ENCODE assay signal across 16 cellular contexts in the genomic region with DNA sequence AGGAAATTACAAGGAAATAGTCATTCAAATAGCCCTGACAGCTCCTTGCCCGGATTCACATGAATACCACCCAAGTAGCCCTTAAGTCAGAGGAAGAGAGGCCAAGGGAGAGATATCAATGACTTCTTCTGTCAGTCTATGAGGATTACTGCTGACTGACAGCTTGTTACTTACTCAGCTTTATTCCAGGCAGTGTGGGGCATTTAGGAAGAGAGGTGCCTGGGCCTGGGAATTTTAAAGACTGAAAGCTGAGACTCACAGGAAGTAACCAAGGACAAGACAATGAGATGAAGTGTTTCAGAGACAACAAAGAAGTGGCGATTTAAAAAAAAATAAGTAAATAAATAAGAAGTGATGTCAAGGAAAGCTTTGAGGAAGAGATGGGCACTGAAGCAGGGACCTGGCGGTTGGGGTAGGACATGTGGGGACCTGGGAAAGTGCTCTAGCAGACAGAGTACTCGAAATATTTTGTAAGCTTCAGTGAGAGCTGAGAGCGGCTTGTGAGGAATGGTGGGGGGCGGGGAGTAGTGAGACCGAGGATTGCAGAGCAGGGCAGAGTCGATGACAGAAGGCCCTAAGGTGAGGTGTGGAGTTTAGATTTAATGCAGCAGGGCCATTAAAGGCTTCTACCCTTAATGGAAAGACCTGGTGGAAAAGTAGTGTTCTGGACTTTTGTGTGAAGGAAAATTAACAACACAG. TPM values are rescaled to one million over a fixed set of nuclear protein-coding genes. Genes with fewer than 3 reads are reported as not detected.
A peak's percentile ranks its signal among the peaks of the same experiment; 100 is the strongest.
DNase-seq lines count a peak whose midpoint lies in the region; ATAC-seq and TF ChIP-seq lines count a peak whose summit lies in the region.
"Had no signal": no experiment of that assay in that cellular context is flagged by ENCODE, and none has a peak within 500 bp of the region (broad histone marks: within the 10 kb centered on the region; RNA-seq: fewer than 3 reads in every experiment).

No MANE protein-coding gene starts in this region.

- ATAC-seq in HG02798 (IDR thresholded peaks at IDR 0.05; ENCODE audit: poor library complexity, unreplicated experiment), result no peak
- no peak for ATAC-seq in HG03342 (IDR thresholded peaks at IDR 0.05; ENCODE audit: unreplicated experiment)
- ATAC-seq: sciatic nerve had no signal

- no peaks in the 10 kb centered on the region for H3K27me3 ChIP-seq in HUES6 (ENCODE audit: control insufficient read depth, insufficient read depth, low read length)
- H3K27me3 ChIP-seq in hepatocyte, result no peaks in the 10 kb centered on the region
- H3K27me3 ChIP-seq in prostate gland (replicated peaks; ENCODE audit: insufficient read depth), result no peaks in the 10 kb centered on the region

- intact Hi-C loops in prostate gland (cut with DNase I), result no loop called here

- H3K9me3 ChIP-seq in HUES6 (ENCODE audit: control insufficient read depth, insufficient read depth, low read depth, low read length) (no peaks in the 10 kb centered on the region), hepatocyte (ENCODE audit: low read depth) (no peaks in the 10 kb centered on the region), prostate gland (no peaks in the 10 kb centered on the region)

- no peaks in the 10 kb centered on the region for H3K36me3 ChIP-seq in HUES6 (ENCODE audit: control insufficient read depth, insufficient read depth, low read length)
- H3K36me3 ChIP-seq in hepatocyte (replicated peaks; ENCODE audit: insufficient read depth, low read depth), result no peaks in the 10 kb centered on the region
- no peaks in the 10 kb centered on the region for H3K36me3 ChIP-seq in prostate gland

- no peak overlapping the region for H3K4me3 Mint-ChIP-seq in glutamatergic neuron (ENCODE audit: unreplicated experiment)
- H3K4me3 Mint-ChIP-seq: activated T-cell treated with anti-CD3 and anti-CD28 coated beads, Interleukin-2, amount 50 U/mL, for 24 hours; CD4-positive, alpha-beta T cell; IgD-negative memory B cell had no signal

- 44% methylated on average over 8 of the region's 8 CpGs for WGBS in hepatocyte (ENCODE audit: low lambda C conversion rate, missing lambda C conversion rate)
- 44% methylated on average over 8 of the region's 8 CpGs for WGBS in prostate gland

- H3K4me1 Mint-ChIP-seq in glutamatergic neuron (ENCODE audit: low read depth, unreplicated experiment), result peaks cover 2% of the 10 kb centered on the region

- TF ChIP-seq CTCF in hepatocyte (IDR thresholded peaks at IDR 0.05; ENCODE audit: poor library complexity), result no peak
- TF ChIP-seq CTCF in prostate gland (IDR thresholded peaks at IDR 0.05), result no peak
- TF ChIP-seq CTCF in glutamatergic neuron (IDR thresholded peaks at IDR 0.05; ENCODE audit: partially characterized antibody, unreplicated experiment), result no peak

- H3K27ac ChIP-seq in HUES6 (ENCODE audit: low read depth, low read length) (peak overlapping the region; percentile 46), hepatocyte (peak overlapping the region; percentile 25), prostate gland (peak overlapping the region; percentile 30 to 37)

- no peak overlapping the region for H3K27ac Mint-ChIP-seq in glutamatergic neuron (ENCODE audit: unreplicated experiment)
- H3K27ac Mint-ChIP-seq: activated T-cell treated with anti-CD3 and anti-CD28 coated beads, Interleukin-2, amount 50 U/mL, for 24 hours; CD4-positive, alpha-beta T cell; IgD-negative memory B cell had no signal

- H2AFZ ChIP-seq in hepatocyte, result no peak overlapping the region

- no peak overlapping the region for H3K4me2 ChIP-seq in hepatocyte

- H3K9me2 ChIP-seq in hepatocyte (replicated peaks; ENCODE audit: insufficient read depth), result no peaks in the 10 kb centered on the region

- DNase-seq in RPMI7951 (ENCODE audit: low read depth), result peak; percentile 43
- no peak for DNase-seq in hepatocyte (ENCODE audit: low spot score)
- DNase-seq in prostate gland (ENCODE audit: low spot score), result no peak
- no peak for DNase-seq in glutamatergic neuron
- DNase-seq in stimulated activated CD4-positive, alpha-beta T cell treated with anti-CD3 and anti-CD28 coated beads, Interleukin-12 subunit alpha, Interleukin-12 subunit beta, amount 100 ng/mL, for 4 hours, result no peak
- DNase-seq: activated CD4-positive, CD25-positive, alpha-beta regulatory T cell; activated T-cell treated with anti-CD3 and anti-CD28 coated beads, Interleukin-2, amount 50 U/mL, for 24 hours; amygdala; CD4-positive, alpha-beta T cell; NCI-H2107; SHP77 had no signal

- no peak for TF ChIP-seq POLR2A in prostate gland (IDR thresholded peaks at IDR 0.05)

- no peaks in the 10 kb centered on the region for H4K20me1 ChIP-seq in hepatocyte (ENCODE audit: insufficient read depth, poor library complexity, severe bottlenecking)

- H3K4me1 ChIP-seq in HUES6 (ENCODE audit: control insufficient read depth, insufficient read depth, low read length) (peaks cover 49% of the 10 kb centered on the region), hepatocyte (ENCODE audit: insufficient read depth) (peaks cover 10% of the 10 kb centered on the region), prostate gland (replicated peaks) (no peaks in the 10 kb centered on the region)

- H3K36me3 Mint-ChIP-seq in glutamatergic neuron (ENCODE audit: unreplicated experiment), result no peaks in the 10 kb centered on the region

- H3K27me3 Mint-ChIP-seq in glutamatergic neuron (ENCODE audit: unreplicated experiment), result peaks cover 1% of the 10 kb centered on the region
- H3K27me3 Mint-ChIP-seq: activated T-cell treated with anti-CD3 and anti-CD28 coated beads, Interleukin-2, amount 50 U/mL, for 24 hours; CD4-positive, alpha-beta T cell; IgD-negative memory B cell had no signal

- H3K4me3 ChIP-seq in HUES6 (ENCODE audit: low read depth, low read length) (peak overlapping the region; percentile 12; the same call in 1 of the 2 replicates), hepatocyte (no peak overlapping the region), prostate gland (no peak overlapping the region)

- no peaks in the 10 kb centered on the region for H3K9me3 Mint-ChIP-seq in glutamatergic neuron (ENCODE audit: unreplicated experiment)
- H3K9me3 Mint-ChIP-seq: activated T-cell treated with anti-CD3 and anti-CD28 coated beads, Interleukin-2, amount 50 U/mL, for 24 hours; CD4-positive, alpha-beta T cell; IgD-negative memory B cell had no signal

- no peaks in the 10 kb centered on the region for H3K79me2 ChIP-seq in hepatocyte

- peak overlapping the region; percentile 39 for H3K9ac ChIP-seq in HUES6 (ENCODE audit: low read length)

RNA-seq across cellular contexts. Expression of a gene that starts 58.9 kb away (rescaled TPM):
- 14.7 and 15.6 TPM in 2 replicates for total RNA-seq in RPMI7951 (2014; rRNA removed; shearing (Covaris generic))
- total RNA-seq in hepatocyte, result 6.2 and 7.1 TPM in 2 replicates
- polyA plus RNA-seq in hepatocyte, result 6.3 and 7.7 TPM in 2 replicates
- 10 to 100 TPM; 13.8 to 35.0 TPM for total RNA-seq in prostate gland
- 16.5 TPM for total RNA-seq in glutamatergic neuron (ENCODE audit: unreplicated experiment)
